Comparison of ENCODE assay signal across 1 cellular context in the genomic region with DNA sequence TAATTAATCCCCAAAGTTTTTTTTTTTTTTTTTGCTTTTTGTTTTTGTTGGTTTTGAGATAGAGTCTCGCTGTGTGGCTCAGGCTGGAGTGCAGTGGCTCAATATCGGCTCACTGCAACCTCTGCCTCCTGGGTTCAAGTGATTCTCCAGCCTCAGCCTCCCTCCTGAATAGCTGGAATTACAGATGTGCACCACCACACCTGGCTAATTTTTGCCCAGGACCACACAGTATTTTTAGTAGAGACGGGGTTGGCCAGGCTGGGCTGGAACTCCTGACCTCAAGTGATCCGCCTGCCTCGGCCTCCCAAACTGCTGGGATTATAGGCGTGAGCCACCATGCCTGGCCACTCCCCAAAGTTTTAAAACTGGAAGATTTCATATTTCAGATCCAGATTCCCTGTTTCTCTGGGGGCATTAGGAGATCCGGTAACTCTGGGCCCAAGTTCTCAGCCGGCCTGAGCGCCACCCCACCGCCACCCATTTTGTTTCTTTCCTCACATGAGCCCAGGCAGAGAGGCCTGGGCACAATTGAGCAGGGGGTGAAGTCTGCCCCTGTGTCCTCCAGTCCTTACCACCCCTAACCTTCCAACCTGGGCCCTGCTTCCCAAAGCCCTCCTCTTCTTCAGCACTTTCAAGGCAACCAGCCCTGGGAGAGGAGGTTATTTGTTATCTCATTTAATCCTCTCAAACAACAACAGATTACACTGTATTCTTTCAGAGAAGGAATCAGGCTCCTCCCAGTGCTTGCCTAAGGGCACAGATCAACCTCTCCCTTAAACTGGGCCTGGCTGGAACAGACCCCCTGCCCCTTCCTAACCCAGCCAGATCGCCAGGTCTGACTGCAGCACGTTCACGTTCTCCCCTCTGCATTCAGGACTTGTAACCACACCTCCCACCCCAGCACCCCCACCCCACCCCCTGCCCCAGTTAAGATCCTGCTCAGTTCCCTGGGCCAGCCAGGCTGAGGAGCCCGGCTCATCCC.
TF ChIP-seq lines count a peak whose summit lies in the region.

No MANE protein-coding gene starts in this region.

TF ChIP-seq in HEK293, 187 proteins besides CTCF, POLR2A, EP300 and RAD21 (continued from another document):
- TF ChIP-seq GLI2 (tag by site-specific recombination; IDR thresholded peaks at IDR 0.05; ENCODE audit: borderline replicate concordance, low read depth) = no peak
- no peak for TF ChIP-seq ZNF548 (tag by site-specific recombination; IDR thresholded peaks at IDR 0.05)
- TF ChIP-seq BCL11B (tag by site-specific recombination; IDR thresholded peaks at IDR 0.05; ENCODE audit: low read depth) = no peak
- TF ChIP-seq IKZF3 (tag by site-specific recombination; IDR thresholded peaks at IDR 0.05) = no peak
